ENCODE assay signal across 28 cellular contexts in genomic region chr7:123755345-123755744, GRCh38. TPM values are rescaled to one million over a fixed set of nuclear protein-coding genes. Genes with fewer than 3 reads are reported as not detected.
DNase-seq lines count a peak whose midpoint lies in the region; ATAC-seq, FAIRE-seq and TF ChIP-seq lines count a peak whose summit lies in the region.
"Had no signal": no experiment of that assay in that cellular context is flagged by ENCODE, and none has a peak within 500 bp of the region (broad histone marks: within the 10 kb centered on the region; RNA-seq: fewer than 3 reads in every experiment).

No MANE protein-coding gene starts in this region.

- no peak for FAIRE-seq in GM12878 (lab: Jason Lieb, UNC)
- FAIRE-seq in urothelium cell line (lab: Jason Lieb, UNC): no peak
- FAIRE-seq: A549, GM18507, H1, HepG2, K562 had no signal

- TF ChIP-seq POLR2A in GM12878 (IDR thresholded peaks at IDR 0.05; ENCODE audit: low read depth, low read length): no peak

- no peak for TF ChIP-seq EP300 in GM12878 (IDR thresholded peaks at IDR 0.05; ENCODE audit: borderline replicate concordance in 1 of 2, control insufficient read depth in 1 of 2, low read depth in 2 of 2, low read length in 2 of 2)

- POLR2A ChIA-PET in GM12878 (lab: Charles Lee): interaction anchor here (1.2 kb wide), 1 partner anchor 14 kb away, joined by 4 read pairs; no protein-coding TSS in a partner anchor

- H3K4me3 ChIP-seq in KMS-11 (IDR thresholded peaks at IDR 0.05; ENCODE audit: insufficient read depth, low read depth, low read length) (no peak overlapping the region), GM12878 (no peak overlapping the region)
- H3K4me3 ChIP-seq: A549, K562 had no signal

- DNase-seq in stimulated activated naive CD8-positive, alpha-beta T cell treated with anti-CD3 and anti-CD28 coated beads, Interleukin-15, amount 100 ng/mL, for 72 hours: no peak
- DNase-seq in stimulated activated naive CD8-positive, alpha-beta T cell treated with anti-CD3 and anti-CD28 coated beads, Interleukin-15, Interleukin-2, amounts not matched to agents 100 U/mL and 50 U/mL, for 24 hours: no peak
- DNase-seq in GM12878 (ENCODE audit: low read depth, low spot score) (no peak), urothelium cell line (ENCODE audit: low spot score) (no peak), NCI-H1694 treated with DMSO at 0.1 percent for 48 hours (lab: John Stamatoyannopoulos, UW) (no peak), activated T-cell treated with anti-CD3 and anti-CD28 coated beads for 4 hours (no peak)
- DNase-seq: BE2C; CD8-positive, alpha-beta memory T cell; DMS79 treated with DMSO at 0.1 percent for 48 hours; NCI-H1048; NCI-H1417; NCI-H1694; NCI-H2081; NCI-H524; NCI-H774; NK-92 treated with Interleukin-12 subunit alpha and Interleukin-12 subunit beta, amount 100 ng/mL, for 24 hours; PC-3; SK-N-SH; SW 1271; T-helper 17 cell had no signal

- H4K20me1 ChIP-seq in KMS-11 (ENCODE audit: insufficient read depth) (no peaks in the 10 kb centered on the region), GM12878 (ENCODE audit: control insufficient read depth, insufficient read depth) (no peaks in the 10 kb centered on the region)

- peak overlapping the region; percentile 38 for H3K4me2 ChIP-seq in KMS-11
- no peak overlapping the region for H3K4me2 ChIP-seq in GM12878 (ENCODE audit: control insufficient read depth, insufficient read depth)
- H3K4me2 ChIP-seq: SK-N-SH had no signal

- H3K9ac ChIP-seq in KMS-11 (no peak overlapping the region), GM12878 (ENCODE audit: control insufficient read depth, insufficient read depth, low read length) (no peak overlapping the region)
- H3K9ac ChIP-seq: SK-N-SH had no signal

- H3K27ac ChIP-seq in KMS-11 (peak overlapping the region; percentile 22; the same call in 1 of the 2 replicates), GM12878 (ENCODE audit: control insufficient read depth, insufficient read depth) (no peak overlapping the region)
- H3K27ac ChIP-seq: A549 had no signal

- H2AFZ ChIP-seq in KMS-11 (ENCODE audit: low read depth) (no peak overlapping the region), GM12878 (ENCODE audit: control insufficient read depth, low read depth, low read length) (no peak overlapping the region)

- no peaks in the 10 kb centered on the region; the same call in 1 of the 2 replicates for H3K79me2 ChIP-seq in KMS-11 (ENCODE audit: insufficient read depth, low read depth)
- H3K79me2 ChIP-seq in GM12878 (ENCODE audit: control insufficient read depth, insufficient read depth, low read length): no peaks in the 10 kb centered on the region; the same call in 1 of the 2 replicates

- no peak for TF ChIP-seq RAD21 in GM12878 (IDR thresholded peaks at IDR 0.05; ENCODE audit: insufficient read depth, low read depth, low read length)

- intact Hi-C loops in GM12878 (cut with micrococcal nuclease; ENCODE audit: unreplicated experiment): no loop called here

- H3K9me3 Mint-ChIP-seq in stimulated activated naive CD8-positive, alpha-beta T cell treated with anti-CD3 and anti-CD28 coated beads, Interleukin-15, amount 100 ng/mL, for 72 hours: no peaks in the 10 kb centered on the region
- H3K9me3 Mint-ChIP-seq: CD14-positive monocyte; CD8-positive, alpha-beta memory T cell had no signal

- peak; percentile 50 for ATAC-seq in stimulated activated naive CD8-positive, alpha-beta T cell treated with anti-CD3 and anti-CD28 coated beads, Interleukin-15, amount 100 ng/mL, for 72 hours
- no peak for ATAC-seq in stimulated activated naive CD8-positive, alpha-beta T cell treated with anti-CD3 and anti-CD28 coated beads, Interleukin-15, Interleukin-2, amounts not matched to agents 100 U/mL and 50 U/mL, for 24 hours
- ATAC-seq in GM12878: peak; percentile 55
- ATAC-seq: A549, HCT116, HepG2, K562, PC-3, T-helper 17 cell had no signal

- RAD21 ChIA-PET in GM12878 (lab: Charles Lee; ENCODE audit: unreplicated experiment): interaction anchor here (0.9 to 1.1 kb wide), 3 partner anchors 38 to 108 kb away, joined by 3 to 5 read pairs (median 3); no protein-coding TSS in a partner anchor

- H3K27me3 ChIP-seq in KMS-11 (ENCODE audit: insufficient read depth, low read depth): no peaks in the 10 kb centered on the region
- no peaks in the 10 kb centered on the region for H3K27me3 ChIP-seq in GM12878 (replicated peaks in 1 of 2; ENCODE audit: control insufficient read depth in 2 of 2, insufficient read depth in 2 of 2, low read length in 1 of 2)
- H3K27me3 ChIP-seq: BE2C had no signal

- TF ChIP-seq CTCF in KMS-11 (conservative IDR thresholded peaks at IDR 0.05; ENCODE audit: low read depth, low read length): no peak
- TF ChIP-seq CTCF in GM12878 (IDR thresholded peaks at IDR 0.05 in 2 of 3, conservative IDR thresholded peaks at IDR 0.05 in 1 of 3; ENCODE audit: control insufficient read depth in 2 of 3, extremely low read depth in 1 of 3, insufficient read depth in 1 of 3, low read depth in 3 of 3, low read length in 3 of 3): no peak

- H3K36me3 ChIP-seq in KMS-11 (ENCODE audit: insufficient read depth) (no peaks in the 10 kb centered on the region), GM12878 (ENCODE audit: control insufficient read depth in 2 of 2, insufficient read depth in 2 of 2, low read length in 1 of 2) (no peaks in the 10 kb centered on the region)
- H3K36me3 ChIP-seq: BE2C had no signal

- WGBS in GM12878 (ENCODE audit: insufficient coverage, insufficient replicate concordance, low lambda C conversion rate, missing lambda C conversion rate): 95% methylated on average over 1 of the region's 1 CpG

- no peak overlapping the region for H3K4me3 Mint-ChIP-seq in stimulated activated naive CD8-positive, alpha-beta T cell treated with anti-CD3 and anti-CD28 coated beads, Interleukin-15, amount 100 ng/mL, for 72 hours
- H3K4me3 Mint-ChIP-seq: CD14-positive monocyte; CD8-positive, alpha-beta memory T cell; T-helper 17 cell had no signal

- H3K9me3 ChIP-seq in GM12878 (replicated peaks; ENCODE audit: control insufficient read depth, insufficient read depth, low read length): no peaks in the 10 kb centered on the region
- H3K9me3 ChIP-seq: A549, BE2C, SK-N-SH had no signal

- H3K4me1 ChIP-seq in KMS-11 (ENCODE audit: low read depth, poor library complexity, severe bottlenecking) (peaks cover 72% of the 10 kb centered on the region), GM12878 (ENCODE audit: control insufficient read depth, insufficient read depth, low read length) (peaks cover 6% of the 10 kb centered on the region; the same call in 1 of the 2 replicates)
- H3K4me1 ChIP-seq: BE2C had no signal

- CTCF ChIA-PET in GM12878 (lab: Yijun Ruan, JAX): interaction anchor here (0.9 to 1.2 kb wide), 2 partner anchors 12 to 16 kb away, joined by 3 read pairs; no protein-coding TSS in a partner anchor

- peaks cover 36% of the 10 kb centered on the region for H3K4me1 Mint-ChIP-seq in stimulated activated naive CD8-positive, alpha-beta T cell treated with anti-CD3 and anti-CD28 coated beads, Interleukin-15, amount 100 ng/mL, for 72 hours

- no peaks in the 10 kb centered on the region for H3K27me3 Mint-ChIP-seq in stimulated activated naive CD8-positive, alpha-beta T cell treated with anti-CD3 and anti-CD28 coated beads, Interleukin-15, amount 100 ng/mL, for 72 hours
- H3K27me3 Mint-ChIP-seq: T-helper 17 cell had no signal

- SMC1A ChIA-PET in GM12878 (lab: Charles Lee; ENCODE audit: uncharacterized antibody, unreplicated experiment): interaction anchor here (0.7 to 5.6 kb wide), 5 partner anchors 11 to 220 kb away, joined by 3 to 29 read pairs (median 3); no protein-coding TSS in a partner anchor

- no TSS peak for BruUV-seq in GM12878 (replicated peaks; lab: Mats Ljungman, UMichigan)

- in situ Hi-C loops in GM12878 (cut with MboI): no loop called here

- no peak overlapping the region for H3K27ac Mint-ChIP-seq in stimulated activated naive CD8-positive, alpha-beta T cell treated with anti-CD3 and anti-CD28 coated beads, Interleukin-15, amount 100 ng/mL, for 72 hours
- H3K27ac Mint-ChIP-seq: T-helper 17 cell had no signal

TF ChIP-seq in GM12878, 131 proteins besides CTCF, POLR2A, EP300 and RAD21:
- TF ChIP-seq RUNX3 (IDR thresholded peaks at IDR 0.05; ENCODE audit: low read length) (peak; percentile 31; the same call in 1 of the 2 replicates), POU2F2 (IDR thresholded peaks at IDR 0.05; ENCODE audit: borderline replicate concordance, low read depth, low read length) (no peak)
TF ChIP-seq in GM12878: peak in this region for 1.

RNA-seq across cellular contexts. Expression of gene WASL, which starts 6.5 kb away (rescaled TPM):
- 22.8 and 24.8 TPM in 2 replicates for total RNA-seq in GM12878 (2013; cell fraction: nucleolus; rRNA removed)
- total RNA-seq in GM12878 (2014; rRNA removed): 3.1 and 3.2 TPM in 2 replicates
- 4.6 and 4.7 TPM in 2 replicates for total RNA-seq in GM12878 (2014; rRNA removed; fragmentation: Illumina TruSeq; extraction: Trizol)
- 6.4 and 6.5 TPM in 2 replicates for total RNA-seq in GM12878 (2021)
- polyA plus RNA-seq in GM12878 (2011; ENCODE audit: low read depth): 1.3 TPM
- polyA plus RNA-seq in GM12878 (2011; rRNA removed): 4.0 and 5.5 TPM in 2 replicates
- 1.6 and 1.9 TPM in 2 replicates for polyA plus RNA-seq in GM12878 (2011; cell fraction: cytosol; rRNA removed)
- polyA plus RNA-seq in GM12878 (2011; cell fraction: nucleus; rRNA removed): 7.0 and 7.3 TPM in 2 replicates
- 2.7 and 3.3 TPM in 2 replicates for polyA plus RNA-seq in GM12878 (2012)
- polyA plus RNA-seq in GM12878 (2014; fragmentation: Illumina TruSeq; extraction: Trizol): 4.3 and 6.4 TPM in 2 replicates
- polyA plus RNA-seq in GM12878 (2014; fragmentation: Nextera tagmentation; extraction: Ambion mirVana): 1 to 10 TPM; 2.0 to 2.1 TPM
- 3.0 and 3.2 TPM in 2 replicates for polyA plus RNA-seq in GM12878 (2014; rRNA removed)
- polyA plus RNA-seq in GM12878 (2016; fragmentation: Nextera tagmentation; extraction: Ambion mirVana): 1 to 10 TPM; 3.5 TPM
- 3.7 and 4.4 TPM in 2 replicates for polyA minus RNA-seq in GM12878 (2011; rRNA and poly(A)+ RNA removed)
- 2.1 and 3.5 TPM in 2 replicates for polyA minus RNA-seq in GM12878 (2011; cell fraction: cytosol; rRNA and poly(A)+ RNA removed)
- polyA minus RNA-seq in GM12878 (2011; cell fraction: nucleus; rRNA and poly(A)+ RNA removed): 17.9 and 30.2 TPM in 2 replicates
